28 cellular contexts compared by ENCODE assay signal in genomic region chr9:133305731-133306130, GRCh38. TPM values are rescaled to one million over a fixed set of nuclear protein-coding genes. Genes with fewer than 3 reads are reported as not detected.
"Had no signal": no experiment of that assay in that cellular context is flagged by ENCODE, and none has a peak within 500 bp of the region (broad histone marks: within the 10 kb centered on the region; RNA-seq: fewer than 3 reads in every experiment).

No MANE protein-coding gene starts in this region.

- H3K36me3 ChIP-seq: Peyer's patch, SJCRH30 had no signal

- H3K9me3 ChIP-seq: Peyer's patch, SJCRH30 had no signal

- H3K4me1 Mint-ChIP-seq: IgD-negative memory B cell had no signal

- DNase-seq: KBM-7, MV-4-11, NCI-H1048, NCI-H1105, NCI-H1417, NCI-H1436 treated with DMSO at 0.1 percent for 48 hours, NCI-H1694, NCI-H187 treated with DMSO at 0.1 percent for 48 hours, NCI-H2029 treated with DMSO at 0.1 percent for 48 hours, NCI-H2227 treated with DMSO at 0.1 percent for 48 hours, NCI-H446, NCI-H510A, NCI-H524 treated with DMSO at 0.1 percent for 48 hours, NCI-H69, NCI-H774, PC-3, SHP77 treated with DMSO at 0.1 percent for 48 hours, SJCRH30 had no signal

- H3K9me3 Mint-ChIP-seq: IgD-negative memory B cell had no signal

- H3K27me3 ChIP-seq: Peyer's patch had no signal

- H3K27ac Mint-ChIP-seq: IgD-negative memory B cell had no signal

- H3K4me3 ChIP-seq: Peyer's patch, SJCRH30 had no signal

- H3K36me3 Mint-ChIP-seq: IgD-negative memory B cell had no signal

- FAIRE-seq: HTR-8/SVneo had no signal

- ATAC-seq: PC-3, Right ventricle myocardium inferior, SK-N-SH treated with all-trans-retinoic acid at 6 μM for 48 hours had no signal

- H3K4me1 ChIP-seq: Peyer's patch, SJCRH30 had no signal

- H3K27ac ChIP-seq: HL-60, Peyer's patch, SJCRH30 had no signal

RNA-seq across cellular contexts. Expression of gene ABO, which starts 30.7 kb away (rescaled TPM):
- total RNA-seq: LHCN-M2, MCF 10A, OCI-LY7, PC-3, RPMI7951, SJCRH30 had no signal
- polyA plus RNA-seq: IgD-negative memory B cell had no signal
